Comparison of ENCODE assay signal across 13 cellular contexts in genomic region chr10:86345296-86346168, GRCh38. TPM values are rescaled to one million over a fixed set of nuclear protein-coding genes. Genes with fewer than 3 reads are reported as not detected.
A peak's percentile ranks its signal among the peaks of the same experiment; 100 is the strongest.
DNase-seq lines count a peak whose midpoint lies in the region; ATAC-seq, FAIRE-seq and TF ChIP-seq lines count a peak whose summit lies in the region.
"Had no signal": no experiment of that assay in that cellular context is flagged by ENCODE, and none has a peak within 500 bp of the region (broad histone marks: within the 10 kb centered on the region; RNA-seq: fewer than 3 reads in every experiment).

No MANE protein-coding gene starts in this region.

- CTCF ChIA-PET in activated CD8-positive, alpha-beta T cell treated with anti-CD3 and anti-CD28 coated beads, Interleukin-2, amount 10 ng/mL, durations not matched to agents 7 days and 5 days (lab: Charles Lee), result interaction anchor here (0.7 kb wide), 1 partner anchor 14 kb away, joined by 3 read pairs; no protein-coding TSS in a partner anchor
- CTCF ChIA-PET in activated CD8-positive, alpha-beta T cell treated with anti-CD3 and anti-CD28 coated beads for 36 hours (lab: Charles Lee), result interaction anchor here (0.7 to 0.8 kb wide), 2 partner anchors 29 to 32 kb away, joined by 3 read pairs; no protein-coding TSS in a partner anchor
- CTCF ChIA-PET in PC-9 (lab: Charles Lee), result interaction anchor here (0.6 kb wide), 1 partner anchor 573 kb away, joined by 5 read pairs; no protein-coding TSS in a partner anchor

- peak overlapping the region; percentile 60 for H3K27ac Mint-ChIP-seq in activated CD8-positive, alpha-beta T cell treated with anti-CD3 and anti-CD28 coated beads, Interleukin-2, amount 10 ng/mL, durations not matched to agents 7 days and 5 days
- no peak overlapping the region for H3K27ac Mint-ChIP-seq in activated CD8-positive, alpha-beta T cell treated with anti-CD3 and anti-CD28 coated beads for 36 hours
- H3K27ac Mint-ChIP-seq in glutamatergic neuron (ENCODE audit: unreplicated experiment), result no peak overlapping the region

- H4K20me1 ChIP-seq in PC-9 (ENCODE audit: insufficient read depth), result no peaks in the 10 kb centered on the region

- FAIRE-seq in small intestine (lab: Jason Lieb, UNC), result no peak
- no peak for FAIRE-seq in frontal cortex (lab: Jason Lieb, UNC)

- no peak overlapping the region for H3K4me2 ChIP-seq in PC-9
- H3K4me2 ChIP-seq: KMS-11 had no signal

- DNase-seq in activated CD8-positive, alpha-beta T cell treated with anti-CD3 and anti-CD28 coated beads, Interleukin-2, amount 10 ng/mL, durations not matched to agents 7 days and 5 days, result no peak
- DNase-seq in activated CD8-positive, alpha-beta T cell treated with anti-CD3 and anti-CD28 coated beads for 36 hours, result no peak
- DNase-seq in PC-9 (peak; percentile 62 to 81), glutamatergic neuron (peak; percentile 7), small intestine (peak; percentile 8), DMS114 treated with DMSO at 0.1 percent for 48 hours (lab: John Stamatoyannopoulos, UW; ENCODE audit: unreplicated experiment) (no peak), DMS153 (lab: John Stamatoyannopoulos, UW) (no peak), frontal cortex (ENCODE audit: low spot score in 2 of 2) (no peak)
- DNase-seq: amniotic stem cell, HCEC 1CT had no signal

- H2AFZ ChIP-seq in PC-9, result no peak overlapping the region

- ATAC-seq in activated CD8-positive, alpha-beta T cell treated with anti-CD3 and anti-CD28 coated beads, Interleukin-2, amount 10 ng/mL, durations not matched to agents 7 days and 5 days, result no peak
- no peak for ATAC-seq in activated CD8-positive, alpha-beta T cell treated with anti-CD3 and anti-CD28 coated beads for 36 hours

- H3K27me3 Mint-ChIP-seq in activated CD8-positive, alpha-beta T cell treated with anti-CD3 and anti-CD28 coated beads, Interleukin-2, amount 10 ng/mL, durations not matched to agents 7 days and 5 days (ENCODE audit: low read depth), result no peaks in the 10 kb centered on the region
- H3K27me3 Mint-ChIP-seq in activated CD8-positive, alpha-beta T cell treated with anti-CD3 and anti-CD28 coated beads for 36 hours, result peaks cover under 1% of the 10 kb centered on the region
- H3K27me3 Mint-ChIP-seq in glutamatergic neuron (ENCODE audit: unreplicated experiment), result peaks cover 16% of the 10 kb centered on the region

- no peaks in the 10 kb centered on the region for H3K9me2 ChIP-seq in PC-9 (ENCODE audit: insufficient read depth)

- WGBS in small intestine, 3 donors, result 73 to 86% (median 83%) methylated on average over 6 of the region's 6 CpGs

- H3K27me3 ChIP-seq in PC-9 (ENCODE audit: insufficient read depth, low read depth) (no peaks in the 10 kb centered on the region), small intestine (ENCODE audit: control insufficient read depth in 2 of 2, insufficient read depth in 2 of 2, low read length in 2 of 2) (no peaks in the 10 kb centered on the region)

- H3K4me3 Mint-ChIP-seq in activated CD8-positive, alpha-beta T cell treated with anti-CD3 and anti-CD28 coated beads, Interleukin-2, amount 10 ng/mL, durations not matched to agents 7 days and 5 days, result no peak overlapping the region
- no peak overlapping the region for H3K4me3 Mint-ChIP-seq in activated CD8-positive, alpha-beta T cell treated with anti-CD3 and anti-CD28 coated beads for 36 hours
- H3K4me3 Mint-ChIP-seq in glutamatergic neuron (ENCODE audit: unreplicated experiment), result no peak overlapping the region

- no peaks in the 10 kb centered on the region for H3F3A ChIP-seq in PC-9 (ENCODE audit: insufficient read depth, low read depth)

- TF ChIP-seq CTCF in activated CD8-positive, alpha-beta T cell treated with anti-CD3 and anti-CD28 coated beads for 36 hours (IDR thresholded peaks at IDR 0.05), result no peak
- no peak for TF ChIP-seq CTCF in PC-9 (conservative IDR thresholded peaks at IDR 0.05)
- TF ChIP-seq CTCF in glutamatergic neuron (IDR thresholded peaks at IDR 0.05; ENCODE audit: partially characterized antibody, unreplicated experiment), result no peak

- H3K79me2 ChIP-seq in PC-9 (ENCODE audit: low read depth), result no peaks in the 10 kb centered on the region

- no peak overlapping the region for H3K4me3 ChIP-seq in PC-9
- no peak overlapping the region for H3K4me3 ChIP-seq in small intestine (ENCODE audit: low read depth in 1 of 2, low read length in 2 of 2)

- H3K4me1 ChIP-seq in PC-9 (replicated peaks; ENCODE audit: insufficient read depth) (peaks cover 12% of the 10 kb centered on the region; the same call in 1 of the 2 replicates), small intestine (ENCODE audit: control insufficient read depth in 2 of 2, insufficient read depth in 1 of 2, low read depth in 1 of 2, low read length in 1 of 2) (no peaks in the 10 kb centered on the region)

- intact Hi-C loops in activated CD8-positive, alpha-beta T cell treated with anti-CD3 and anti-CD28 coated beads for 36 hours (cut with micrococcal nuclease), result no loop called here
- intact Hi-C loops in PC-9 (cut with micrococcal nuclease; ENCODE audit: unreplicated experiment), result loop anchor here (10.0 kb wide), 1 partner anchor 91 kb away; no protein-coding TSS in a partner anchor

- no peaks in the 10 kb centered on the region for H3K36me3 Mint-ChIP-seq in activated CD8-positive, alpha-beta T cell treated with anti-CD3 and anti-CD28 coated beads, Interleukin-2, amount 10 ng/mL, durations not matched to agents 7 days and 5 days (ENCODE audit: low read depth)
- H3K36me3 Mint-ChIP-seq in activated CD8-positive, alpha-beta T cell treated with anti-CD3 and anti-CD28 coated beads for 36 hours (ENCODE audit: low read depth), result no peaks in the 10 kb centered on the region
- no peaks in the 10 kb centered on the region for H3K36me3 Mint-ChIP-seq in glutamatergic neuron (ENCODE audit: unreplicated experiment)

- no peaks in the 10 kb centered on the region for H3K9me3 Mint-ChIP-seq in activated CD8-positive, alpha-beta T cell treated with anti-CD3 and anti-CD28 coated beads, Interleukin-2, amount 10 ng/mL, durations not matched to agents 7 days and 5 days (ENCODE audit: insufficient read depth)
- H3K9me3 Mint-ChIP-seq in activated CD8-positive, alpha-beta T cell treated with anti-CD3 and anti-CD28 coated beads for 36 hours, result no peaks in the 10 kb centered on the region
- no peaks in the 10 kb centered on the region for H3K9me3 Mint-ChIP-seq in glutamatergic neuron (ENCODE audit: unreplicated experiment)

- H3K36me3 ChIP-seq in PC-9 (ENCODE audit: low read depth) (no peaks in the 10 kb centered on the region), small intestine (ENCODE audit: control insufficient read depth in 2 of 2, insufficient read depth in 2 of 2, low read length in 2 of 2) (no peaks in the 10 kb centered on the region)

- peaks cover 19% of the 10 kb centered on the region for H3K4me1 Mint-ChIP-seq in activated CD8-positive, alpha-beta T cell treated with anti-CD3 and anti-CD28 coated beads, Interleukin-2, amount 10 ng/mL, durations not matched to agents 7 days and 5 days (ENCODE audit: low read depth)
- no peaks in the 10 kb centered on the region for H3K4me1 Mint-ChIP-seq in activated CD8-positive, alpha-beta T cell treated with anti-CD3 and anti-CD28 coated beads for 36 hours (ENCODE audit: low read depth)
- peaks cover 5% of the 10 kb centered on the region for H3K4me1 Mint-ChIP-seq in glutamatergic neuron (ENCODE audit: low read depth, unreplicated experiment)

- POLR2A ChIA-PET in activated CD8-positive, alpha-beta T cell treated with anti-CD3 and anti-CD28 coated beads, Interleukin-2, amount 10 ng/mL, durations not matched to agents 7 days and 5 days (lab: Charles Lee), result no interaction called here
- POLR2A ChIA-PET in activated CD8-positive, alpha-beta T cell treated with anti-CD3 and anti-CD28 coated beads for 36 hours (lab: Charles Lee), result no interaction called here
- POLR2A ChIA-PET in PC-9 (lab: Charles Lee; ENCODE audit: unreplicated experiment), result interaction anchor here (0.6 kb wide), 1 partner anchor 152 kb away, joined by 4 read pairs; no protein-coding TSS in a partner anchor

- TSS peak; percentile 55 for BruUV-seq in PC-9 (replicated peaks; lab: Mats Ljungman, UMichigan)

- no peak overlapping the region for H3K27ac ChIP-seq in PC-9
- no peak overlapping the region for H3K27ac ChIP-seq in small intestine (ENCODE audit: low read depth in 1 of 2, low read length in 1 of 2)
- H3K27ac ChIP-seq: 22Rv1, KMS-11 had no signal

- H3K9me3 ChIP-seq in PC-9 (ENCODE audit: insufficient read depth, low read depth) (no peaks in the 10 kb centered on the region), small intestine (ENCODE audit: control insufficient read depth, low read depth) (no peaks in the 10 kb centered on the region)

RNA-seq across cellular contexts. Expression of gene GRID1, which starts 21.1 kb away (rescaled TPM):
- not detected for total RNA-seq in activated CD8-positive, alpha-beta T cell treated with anti-CD3 and anti-CD28 coated beads, Interleukin-2, amount 10 ng/mL, durations not matched to agents 7 days and 5 days
- total RNA-seq in activated CD8-positive, alpha-beta T cell treated with anti-CD3 and anti-CD28 coated beads for 36 hours, result not detected
- total RNA-seq in PC-9 (2021) (not detected in 2 replicates), glutamatergic neuron (ENCODE audit: unreplicated experiment) (8.0 TPM), frontal cortex (12.6 TPM)
- polyA plus RNA-seq in small intestine, result 1 to 10 TPM in 1 of 3 donors, under 1 TPM in 1, not detected in 1; 0.27 to 1.1 TPM
- total RNA-seq: pulmonary artery endothelial cell had no signal

Comparison
In these comparisons a context has a peak if more than half of its experiments do, and no peak if none do; other contexts are left out.
1. DNase-seq: peak in PC-9 (2 of 2), glutamatergic neuron (single experiment) and small intestine (single experiment); none in activated CD8-positive, alpha-beta T cell treated with anti-CD3 and anti-CD28 coated beads, Interleukin-2, amount 10 ng/mL, durations not matched to agents 7 days and 5 days (single experiment), activated CD8-positive, alpha-beta T cell treated with anti-CD3 and anti-CD28 coated beads for 36 hours (single experiment), DMS114 treated with DMSO at 0.1 percent for 48 hours (single experiment), DMS153 (single experiment) and frontal cortex (0 of 2).